ENCODE assay signal across 15 cellular contexts in genomic region chr7:137882806-137883205, GRCh38. TPM values are rescaled to one million over a fixed set of nuclear protein-coding genes. Genes with fewer than 3 reads are reported as not detected.
DNase-seq lines count a peak whose midpoint lies in the region; ATAC-seq and TF ChIP-seq lines count a peak whose summit lies in the region.
"Had no signal": no experiment of that assay in that cellular context is flagged by ENCODE, and none has a peak within 500 bp of the region (broad histone marks: within the 10 kb centered on the region; RNA-seq: fewer than 3 reads in every experiment).

No MANE protein-coding gene starts in this region.

- TF ChIP-seq CTCF in RWPE2 (IDR thresholded peaks at IDR 0.05; ENCODE audit: poor library complexity, severe bottlenecking) (no peak), esophagus muscularis mucosa (IDR thresholded peaks at IDR 0.05) (no peak), upper lobe of left lung (IDR thresholded peaks at IDR 0.05) (no peak), WERI-Rb-1 (IDR thresholded peaks at IDR 0.05; ENCODE audit: low read depth, low read length) (no peak)

- DNase-seq in HT1080 (ENCODE audit: low read depth) (peak; percentile 58), RWPE2 (ENCODE audit: low spot score) (no peak), esophagus muscularis mucosa (ENCODE audit: extremely low spot score) (no peak), T1000 (lab: John Stamatoyannopoulos, UW) (no peak), upper lobe of left lung (no peak), HCEC 1CT (no peak), WERI-Rb-1 (no peak)
- DNase-seq: caudate nucleus, hypothalamus, left ventricle myocardium inferior, NCI-H1436, NCI-H524 treated with DMSO at 0.1 percent for 48 hours, SHP77 treated with DMSO at 0.1 percent for 48 hours had no signal

- TF ChIP-seq POLR2A in esophagus muscularis mucosa (IDR thresholded peaks at IDR 0.05; ENCODE audit: low read depth) (no peak), upper lobe of left lung (IDR thresholded peaks at IDR 0.05) (no peak)

- peaks cover 4% of the 10 kb centered on the region for H3K9me3 ChIP-seq in RWPE2 (ENCODE audit: severe bottlenecking)
- H3K9me3 ChIP-seq in esophagus muscularis mucosa = no peaks in the 10 kb centered on the region
- peaks cover 0 to 3% (median 0%) of the 10 kb centered on the region in 3 donors for H3K9me3 ChIP-seq in skeletal muscle tissue (ENCODE audit: control insufficient read depth in 3 of 3, low read length in 3 of 3)
- peaks cover 0 to 5% (median 0%) of the 10 kb centered on the region in 4 donors for H3K9me3 ChIP-seq in upper lobe of left lung
- H3K9me3 ChIP-seq in WERI-Rb-1 (ENCODE audit: severe bottlenecking) = no peaks in the 10 kb centered on the region

- H3K27ac ChIP-seq in RWPE2 (ENCODE audit: poor library complexity, severe bottlenecking) (peak overlapping the region; percentile 82), esophagus muscularis mucosa (replicated peaks in 1 of 4) (peak overlapping the region; percentile 1 to 62 (median 48)), skeletal muscle tissue (ENCODE audit: low read depth, low read length) (peak overlapping the region; percentile 69), upper lobe of left lung (no peak overlapping the region), WERI-Rb-1 (no peak overlapping the region)
- H3K27ac ChIP-seq: left ventricle myocardium inferior had no signal

- H3K27me3 ChIP-seq in RWPE2 (ENCODE audit: insufficient read depth, poor library complexity, severe bottlenecking) = no peaks in the 10 kb centered on the region
- no peaks in the 10 kb centered on the region for H3K27me3 ChIP-seq in esophagus muscularis mucosa
- H3K27me3 ChIP-seq in skeletal muscle tissue (ENCODE audit: control insufficient read depth in 3 of 3, insufficient read depth in 3 of 3, low read length in 3 of 3) = no peaks in the 10 kb centered on the region
- no peaks in the 10 kb centered on the region for H3K27me3 ChIP-seq in upper lobe of left lung
- no peaks in the 10 kb centered on the region for H3K27me3 ChIP-seq in WERI-Rb-1 (ENCODE audit: insufficient read depth, low read depth, severe bottlenecking)

- H3K36me3 ChIP-seq in RWPE2 (ENCODE audit: low read depth) (peaks cover 76% of the 10 kb centered on the region), esophagus muscularis mucosa (peaks cover 36 to 86% (median 65%) of the 10 kb centered on the region in 4 donors), skeletal muscle tissue (ENCODE audit: control insufficient read depth in 3 of 3, insufficient read depth in 3 of 3, low read length in 3 of 3) (peaks cover 18 to 43% (median 24%) of the 10 kb centered on the region in 3 donors), upper lobe of left lung (peaks cover 45 to 85% (median 66%) of the 10 kb centered on the region in 4 donors), WERI-Rb-1 (peaks cover 15% of the 10 kb centered on the region; the same call in 1 of the 2 replicates)

- intact Hi-C loops in esophagus muscularis mucosa (cut with DNase I) = loop anchor here (10.0 kb wide), 1 partner anchor 1252 kb away; a partner anchor contains a TSS

- no peak overlapping the region for H3K9ac ChIP-seq in skeletal muscle tissue (ENCODE audit: low read depth in 1 of 3, low read length in 3 of 3)

- H3K4me3 ChIP-seq in RWPE2 (ENCODE audit: severe bottlenecking) (no peak overlapping the region), esophagus muscularis mucosa (no peak overlapping the region), skeletal muscle tissue (ENCODE audit: low read length in 3 of 3) (no peak overlapping the region), upper lobe of left lung (no peak overlapping the region), WERI-Rb-1 (ENCODE audit: low read depth, low read length) (no peak overlapping the region)
- H3K4me3 ChIP-seq: left ventricle myocardium inferior, skin epidermis had no signal

- TF ChIP-seq EP300 in esophagus muscularis mucosa (IDR thresholded peaks at IDR 0.05) (no peak), upper lobe of left lung (IDR thresholded peaks at IDR 0.05) (no peak)

- ATAC-seq in RWPE2 (ENCODE audit: low read depth) (peak; percentile 5; the same call in 1 of the 3 replicates), upper lobe of left lung (ENCODE audit: low FRiP score in 2 of 2) (no peak)

- H3K4me1 ChIP-seq in RWPE2 (ENCODE audit: insufficient read depth, poor library complexity, severe bottlenecking) = peaks cover 35% of the 10 kb centered on the region
- H3K4me1 ChIP-seq in esophagus muscularis mucosa = peaks cover 26 to 59% (median 47%) of the 10 kb centered on the region in 4 donors
- peaks cover 24 to 35% (median 33%) of the 10 kb centered on the region in 3 donors for H3K4me1 ChIP-seq in skeletal muscle tissue (ENCODE audit: control insufficient read depth in 3 of 3, insufficient read depth in 3 of 3, low read length in 3 of 3)
- H3K4me1 ChIP-seq in upper lobe of left lung = peaks cover 0 to 6% (median 1%) of the 10 kb centered on the region in 4 donors

RNA-seq across cellular contexts. Expression of gene DGKI, which starts 36.0 kb away (rescaled TPM):
- total RNA-seq in HT1080 (2014; rRNA removed; shearing (Covaris generic)) = 21.6 and 22.3 TPM in 2 replicates
- 5.4 and 7.6 TPM in 2 replicates for polyA plus RNA-seq in HT1080 (2015; cell fraction: cytosol; rRNA removed)
- polyA plus RNA-seq in HT1080 (2015; cell fraction: nucleus; rRNA removed) = 10.0 and 13.6 TPM in 2 replicates
- total RNA-seq in esophagus muscularis mucosa (1 to 10 TPM in 3 of 4 donors, under 1 TPM in 1; 0.66 to 2.9 (median 1.7) TPM), skeletal muscle tissue (1.0 TPM), upper lobe of left lung (1 to 10 TPM in 2 of 6 donors, under 1 TPM in 3, not detected in 1; under 0.01 to 4.5 (median 0.34) TPM)

Comparison
In these comparisons a context has a peak if more than half of its experiments do, and no peak if none do; other contexts are left out.
1. H3K27ac ChIP-seq: peak in RWPE2 (single experiment), esophagus muscularis mucosa (4 of 4) and skeletal muscle tissue (single experiment); none in upper lobe of left lung (0 of 4) and WERI-Rb-1 (single experiment).